Comparison of ENCODE assay signal across 18 cellular contexts in genomic region chr4:183455431-183456145, GRCh38. TPM values are rescaled to one million over a fixed set of nuclear protein-coding genes. Genes with fewer than 3 reads are reported as not detected.
DNase-seq lines count a peak whose midpoint lies in the region; ATAC-seq and TF ChIP-seq lines count a peak whose summit lies in the region.
"Had no signal": no experiment of that assay in that cellular context is flagged by ENCODE, and none has a peak within 500 bp of the region (broad histone marks: within the 10 kb centered on the region; RNA-seq: fewer than 3 reads in every experiment).

No MANE protein-coding gene starts in this region.

- peaks cover 8% of the 10 kb centered on the region for H3K36me3 Mint-ChIP-seq in activated CD8-positive, alpha-beta memory T cell treated with anti-CD3 and anti-CD28 coated beads, Interleukin-2, amount 10 ng/mL, durations not matched to agents 7 days and 5 days
- H3K36me3 Mint-ChIP-seq in stimulated activated effector memory CD8-positive, alpha-beta T cell treated with anti-CD3 and anti-CD28 coated beads, Interleukin-12 subunit alpha, Interleukin-12 subunit beta, amount 100 ng/mL, for 72 hours: peaks cover 18% of the 10 kb centered on the region

- no peaks in the 10 kb centered on the region for H4K20me1 ChIP-seq in hepatocyte (ENCODE audit: insufficient read depth, poor library complexity, severe bottlenecking)

- intact Hi-C loops in Panc1 (cut with micrococcal nuclease; ENCODE audit: unreplicated experiment) (no loop called here), sigmoid colon (cut with DNase I) (no loop called here)

- H3K4me1 Mint-ChIP-seq in activated CD8-positive, alpha-beta memory T cell treated with anti-CD3 and anti-CD28 coated beads, Interleukin-2, amount 10 ng/mL, durations not matched to agents 7 days and 5 days: peaks cover 18% of the 10 kb centered on the region
- peaks cover 7% of the 10 kb centered on the region for H3K4me1 Mint-ChIP-seq in stimulated activated effector memory CD8-positive, alpha-beta T cell treated with anti-CD3 and anti-CD28 coated beads, Interleukin-12 subunit alpha, Interleukin-12 subunit beta, amount 100 ng/mL, for 72 hours
- H3K4me1 Mint-ChIP-seq: nephron had no signal

- no peak overlapping the region for H3K4me2 ChIP-seq in hepatocyte
- H3K4me2 ChIP-seq: A549 had no signal

- DNase-seq in activated CD8-positive, alpha-beta memory T cell treated with anti-CD3 and anti-CD28 coated beads, Interleukin-2, amount 10 ng/mL, durations not matched to agents 7 days and 5 days: peak; percentile 48
- no peak for DNase-seq in activated CD8-positive, alpha-beta memory T cell treated with anti-CD3 and anti-CD28 coated beads, Interleukin-2, amount 50 U/mL, for 48 hours
- no peak for DNase-seq in Panc1 (ENCODE audit: low read depth, low spot score)
- peak; percentile 12 for DNase-seq in central memory CD4-positive, alpha-beta T cell
- no peak for DNase-seq in stimulated activated effector memory CD8-positive, alpha-beta T cell treated with anti-CD3 and anti-CD28 coated beads, Interleukin-12 subunit alpha, Interleukin-12 subunit beta, amount 100 ng/mL, for 72 hours (ENCODE audit: low spot score in 2 of 2)
- no peak for DNase-seq in stimulated activated CD4-positive, alpha-beta T cell treated with anti-CD3 and anti-CD28 coated beads, Interleukin-15, amount 100 ng/mL, for 24 hours
- DNase-seq in sigmoid colon: no peak
- DNase-seq in hepatocyte (ENCODE audit: low spot score): no peak
- DNase-seq: amniotic stem cell, colonic mucosa, Karpas-422, NCI-H2081 treated with DMSO at 0.1 percent for 48 hours, NCI-H748 treated with DMSO at 0.1 percent for 48 hours, T-helper 9 cell had no signal

- H2AFZ ChIP-seq in hepatocyte: no peak overlapping the region

- in situ Hi-C loops in Panc1 (cut with HindIII; ENCODE audit: low pct_unique_long_range_greater_than_20kb, low sequenced_read_pairs): no loop called here

- H3K9me2 ChIP-seq in hepatocyte (replicated peaks; ENCODE audit: insufficient read depth): no peaks in the 10 kb centered on the region

- TF ChIP-seq EP300 in sigmoid colon (IDR thresholded peaks at IDR 0.05): no peak

- H3K4me3 ChIP-seq in Panc1 (ENCODE audit: low read depth in 2 of 2, low read length in 2 of 2) (no peak overlapping the region), sigmoid colon (no peak overlapping the region), hepatocyte (no peak overlapping the region)
- H3K4me3 ChIP-seq: A549, colonic mucosa had no signal

- no TSS peak for BruUV-seq in Panc1 (replicated peaks; lab: Mats Ljungman, UMichigan)

- H3K27ac Mint-ChIP-seq in activated CD8-positive, alpha-beta memory T cell treated with anti-CD3 and anti-CD28 coated beads, Interleukin-2, amount 10 ng/mL, durations not matched to agents 7 days and 5 days: peak overlapping the region; percentile 70
- H3K27ac Mint-ChIP-seq in stimulated activated effector memory CD8-positive, alpha-beta T cell treated with anti-CD3 and anti-CD28 coated beads, Interleukin-12 subunit alpha, Interleukin-12 subunit beta, amount 100 ng/mL, for 72 hours: no peak overlapping the region
- H3K27ac Mint-ChIP-seq: nephron had no signal

- H3K4me1 ChIP-seq in Panc1 (ENCODE audit: control insufficient read depth, insufficient read depth, low read length) (no peaks in the 10 kb centered on the region), sigmoid colon (no peaks in the 10 kb centered on the region), hepatocyte (ENCODE audit: insufficient read depth) (no peaks in the 10 kb centered on the region)
- H3K4me1 ChIP-seq: A549, colonic mucosa had no signal

- no peak overlapping the region for H3K4me3 Mint-ChIP-seq in activated CD8-positive, alpha-beta memory T cell treated with anti-CD3 and anti-CD28 coated beads, Interleukin-2, amount 10 ng/mL, durations not matched to agents 7 days and 5 days
- no peak overlapping the region for H3K4me3 Mint-ChIP-seq in stimulated activated effector memory CD8-positive, alpha-beta T cell treated with anti-CD3 and anti-CD28 coated beads, Interleukin-12 subunit alpha, Interleukin-12 subunit beta, amount 100 ng/mL, for 72 hours
- H3K4me3 Mint-ChIP-seq: nephron had no signal

- no peaks in the 10 kb centered on the region for H3K79me2 ChIP-seq in hepatocyte

- no peak for TF ChIP-seq CTCF in Panc1 (IDR thresholded peaks at IDR 0.05)
- no peak for TF ChIP-seq CTCF in sigmoid colon (IDR thresholded peaks at IDR 0.05)
- TF ChIP-seq CTCF in hepatocyte (IDR thresholded peaks at IDR 0.05; ENCODE audit: poor library complexity): no peak

- no peak for TF ChIP-seq POLR2A in sigmoid colon (IDR thresholded peaks at IDR 0.05)

- no peaks in the 10 kb centered on the region for H3K36me3 ChIP-seq in Panc1 (ENCODE audit: control insufficient read depth, insufficient read depth, low read length)
- peaks cover 0 to 26% (median 0%) of the 10 kb centered on the region in 4 donors for H3K36me3 ChIP-seq in sigmoid colon
- H3K36me3 ChIP-seq in hepatocyte (replicated peaks; ENCODE audit: insufficient read depth, low read depth): no peaks in the 10 kb centered on the region
- H3K36me3 ChIP-seq: colonic mucosa had no signal

- peak; percentile 51 for ATAC-seq in activated CD8-positive, alpha-beta memory T cell treated with anti-CD3 and anti-CD28 coated beads, Interleukin-2, amount 10 ng/mL, durations not matched to agents 7 days and 5 days
- ATAC-seq in Panc1: 0 out of 2 replicates have a peak, but pooled peaks have one; percentile 21
- peak; percentile 31 for ATAC-seq in stimulated activated effector memory CD8-positive, alpha-beta T cell treated with anti-CD3 and anti-CD28 coated beads, Interleukin-12 subunit alpha, Interleukin-12 subunit beta, amount 100 ng/mL, for 72 hours
- ATAC-seq: A549, Right ventricle myocardium inferior, sciatic nerve had no signal

- WGBS in sigmoid colon, 2 donors: 74 to 89% methylated on average over 7 of the region's 7 CpGs
- 92% methylated on average over 7 of the region's 7 CpGs for WGBS in hepatocyte (ENCODE audit: low lambda C conversion rate, missing lambda C conversion rate)

- H3K27ac ChIP-seq in Panc1 (ENCODE audit: low read length): no peak overlapping the region
- no peak overlapping the region for H3K27ac ChIP-seq in sigmoid colon
- no peak overlapping the region for H3K27ac ChIP-seq in hepatocyte
- H3K27ac ChIP-seq: A549, colonic mucosa had no signal

- POLR2A ChIA-PET in Panc1 (lab: Charles Lee): interaction anchor here (0.5 kb wide), 1 partner anchor 18 kb away, joined by 11 read pairs; no protein-coding TSS in a partner anchor

- H3K9me3 ChIP-seq in Panc1 (ENCODE audit: control insufficient read depth, insufficient read depth, low read depth, low read length) (no peaks in the 10 kb centered on the region), sigmoid colon (no peaks in the 10 kb centered on the region), hepatocyte (ENCODE audit: low read depth) (no peaks in the 10 kb centered on the region)
- H3K9me3 ChIP-seq: A549, colonic mucosa had no signal

- H3K9me3 Mint-ChIP-seq in activated CD8-positive, alpha-beta memory T cell treated with anti-CD3 and anti-CD28 coated beads, Interleukin-2, amount 10 ng/mL, durations not matched to agents 7 days and 5 days (ENCODE audit: low read depth): no peaks in the 10 kb centered on the region
- H3K9me3 Mint-ChIP-seq in stimulated activated effector memory CD8-positive, alpha-beta T cell treated with anti-CD3 and anti-CD28 coated beads, Interleukin-12 subunit alpha, Interleukin-12 subunit beta, amount 100 ng/mL, for 72 hours: no peaks in the 10 kb centered on the region
- H3K9me3 Mint-ChIP-seq: nephron had no signal

- no peaks in the 10 kb centered on the region for H3K27me3 Mint-ChIP-seq in activated CD8-positive, alpha-beta memory T cell treated with anti-CD3 and anti-CD28 coated beads, Interleukin-2, amount 10 ng/mL, durations not matched to agents 7 days and 5 days

- H3K27me3 ChIP-seq in Panc1 (ENCODE audit: control insufficient read depth, insufficient read depth, low read length) (no peaks in the 10 kb centered on the region), sigmoid colon (no peaks in the 10 kb centered on the region), hepatocyte (no peaks in the 10 kb centered on the region)
- H3K27me3 ChIP-seq: colonic mucosa had no signal

- CTCF ChIA-PET in activated CD8-positive, alpha-beta memory T cell treated with anti-CD3 and anti-CD28 coated beads, Interleukin-2, amount 10 ng/mL, durations not matched to agents 7 days and 5 days (lab: Charles Lee): interaction anchor here (0.8 to 0.9 kb wide), 2 partner anchors 40 to 48 kb away, joined by 3 read pairs; no protein-coding TSS in a partner anchor
- CTCF ChIA-PET in Panc1 (lab: Charles Lee): no interaction called here

RNA-seq across cellular contexts. Expression of gene CDKN2AIP, which starts 11.2 kb away (rescaled TPM):
- 10 to 100 TPM; 27.8 to 28.8 TPM for total RNA-seq in activated CD8-positive, alpha-beta memory T cell treated with anti-CD3 and anti-CD28 coated beads, Interleukin-2, amount 10 ng/mL, durations not matched to agents 7 days and 5 days
- 21.1 TPM for total RNA-seq in Panc1 (2021; ENCODE audit: unreplicated experiment)
- 22.8 TPM for polyA plus RNA-seq in Panc1 (2012; ENCODE audit: insufficient read length)
- total RNA-seq in sigmoid colon: 10 to 100 TPM; 17.7 to 35.0 (median 27.4) TPM
- 10 to 100 TPM; 12.9 to 14.8 (median 13.2) TPM for polyA plus RNA-seq in sigmoid colon
- total RNA-seq in hepatocyte: 43.6 and 43.7 TPM in 2 replicates
- 18.9 and 26.7 TPM in 2 replicates for polyA plus RNA-seq in hepatocyte

RNA-seq across cellular contexts. Expression of gene ING2, which starts 49.3 kb away (rescaled TPM):
- 10 to 100 TPM; 11.4 to 12.4 TPM for total RNA-seq in activated CD8-positive, alpha-beta memory T cell treated with anti-CD3 and anti-CD28 coated beads, Interleukin-2, amount 10 ng/mL, durations not matched to agents 7 days and 5 days
- total RNA-seq in Panc1 (2021; ENCODE audit: unreplicated experiment) (11.8 TPM), sigmoid colon (10 to 100 TPM in 1 of 4 donors, 1 to 10 TPM in 3; 8.6 to 13.3 (median 9.3) TPM), hepatocyte (25.2 and 25.8 TPM in 2 replicates)
- 12.2 TPM for polyA plus RNA-seq in Panc1 (2012; ENCODE audit: insufficient read length)
- polyA plus RNA-seq in sigmoid colon (10 to 100 TPM; 11.1 to 29.8 (median 27.6) TPM), hepatocyte (33.4 and 39.5 TPM in 2 replicates)

Comparison
In these comparisons a context has a peak if more than half of its experiments do, and no peak if none do; other contexts are left out.
1. DNase-seq: peak in activated CD8-positive, alpha-beta memory T cell treated with anti-CD3 and anti-CD28 coated beads, Interleukin-2, amount 10 ng/mL, durations not matched to agents 7 days and 5 days (single experiment) and central memory CD4-positive, alpha-beta T cell (single experiment); none in activated CD8-positive, alpha-beta memory T cell treated with anti-CD3 and anti-CD28 coated beads, Interleukin-2, amount 50 U/mL, for 48 hours (single experiment), Panc1 (single experiment), stimulated activated effector memory CD8-positive, alpha-beta T cell treated with anti-CD3 and anti-CD28 coated beads, Interleukin-12 subunit alpha, Interleukin-12 subunit beta, amount 100 ng/mL, for 72 hours (0 of 2), stimulated activated CD4-positive, alpha-beta T cell treated with anti-CD3 and anti-CD28 coated beads, Interleukin-15, amount 100 ng/mL, for 24 hours (single experiment), sigmoid colon (single experiment) and hepatocyte (single experiment).
2. Peak in every context shown above with its lines, with median percentiles within 50 percentile points of each other: ATAC-seq.